ENCODE assay signal across 8 cellular contexts in genomic region chr2:240136013-240136670, GRCh38. TPM values are rescaled to one million over a fixed set of nuclear protein-coding genes. Genes with fewer than 3 reads are reported as not detected.
DNase-seq lines count a peak whose midpoint lies in the region; ATAC-seq lines count a peak whose summit lies in the region.

Gene COPS9, minus strand, starts transcription at chr2:240136305. Its CDS starts 21 bp downstream, at chr2:240136284.

- H3K4me1 Mint-ChIP-seq in CD8-positive, alpha-beta memory T cell: peaks cover 25 to 41% (median 31%) of the 10 kb centered on the region in 3 donors
- H3K4me1 Mint-ChIP-seq in activated CD8-positive, alpha-beta memory T cell treated with anti-CD3 and anti-CD28 coated beads, Interleukin-2, amount 10 ng/mL, durations not matched to agents 7 days and 5 days: peaks cover 23% of the 10 kb centered on the region

- peak within 1 kb of the TSS; percentile 64 for H3K4me3 ChIP-seq in CD8-positive, alpha-beta memory T cell (ENCODE audit: low read length)
- H3K4me3 ChIP-seq in endocrine pancreas (ENCODE audit: control insufficient read depth, insufficient read depth, low read length): peak within 1 kb of the TSS; percentile 80

- no peaks in the 10 kb centered on the region for H3K9me3 Mint-ChIP-seq in CD8-positive, alpha-beta memory T cell
- H3K9me3 Mint-ChIP-seq in activated CD8-positive, alpha-beta memory T cell treated with anti-CD3 and anti-CD28 coated beads, Interleukin-2, amount 10 ng/mL, durations not matched to agents 7 days and 5 days (ENCODE audit: low read depth): no peaks in the 10 kb centered on the region

- no peaks in the 10 kb centered on the region for H3K27me3 ChIP-seq in CD8-positive, alpha-beta memory T cell (ENCODE audit: insufficient read depth, low read length, poor library complexity, severe bottlenecking)
- no peaks in the 10 kb centered on the region for H3K27me3 ChIP-seq in endocrine pancreas (ENCODE audit: control insufficient read depth, insufficient read depth, low read length)

- peak; percentile 75 to 89 (median 79) for DNase-seq in CD8-positive, alpha-beta memory T cell
- DNase-seq in HS-27A (ENCODE audit: low read depth) (peak; percentile 23), NOMO-1 treated with dmso at 0.1 percent for 144 hours (lab: John Stamatoyannopoulos, UW; ENCODE audit: unreplicated experiment) (peak; percentile 80), mesenteric fat pad (ENCODE audit: low spot score) (peak; percentile 95)
- peak; percentile 89 for DNase-seq in activated CD8-positive, alpha-beta memory T cell treated with anti-CD3 and anti-CD28 coated beads, Interleukin-2, amount 10 ng/mL, durations not matched to agents 7 days and 5 days
- peak; percentile 79 for DNase-seq in stimulated activated CD8-positive, alpha-beta memory T cell treated with anti-CD3 and anti-CD28 coated beads, Interleukin-12 subunit alpha, Interleukin-12 subunit beta, amount 100 ng/mL, for 4 hours (ENCODE audit: low read depth)

- CTCF ChIA-PET in CD8-positive, alpha-beta memory T cell (lab: Charles Lee): no interaction called here
- CTCF ChIA-PET in activated CD8-positive, alpha-beta memory T cell treated with anti-CD3 and anti-CD28 coated beads, Interleukin-2, amount 10 ng/mL, durations not matched to agents 7 days and 5 days (lab: Charles Lee): interaction anchor here (0.9 kb wide), 1 partner anchor 8 kb away, joined by 3 read pairs; no protein-coding TSS in a partner anchor

- peak within 1 kb of the TSS; percentile 89 to 97 (median 91) for H3K4me3 Mint-ChIP-seq in CD8-positive, alpha-beta memory T cell
- peak within 1 kb of the TSS; percentile 91 for H3K4me3 Mint-ChIP-seq in activated CD8-positive, alpha-beta memory T cell treated with anti-CD3 and anti-CD28 coated beads, Interleukin-2, amount 10 ng/mL, durations not matched to agents 7 days and 5 days

- H3K4me1 ChIP-seq in CD8-positive, alpha-beta memory T cell (ENCODE audit: insufficient read depth, low read length): peaks cover 20% of the 10 kb centered on the region
- no peaks in the 10 kb centered on the region for H3K4me1 ChIP-seq in endocrine pancreas (ENCODE audit: control insufficient read depth, insufficient read depth, low read length)

- no peaks in the 10 kb centered on the region for H3K9me3 ChIP-seq in CD8-positive, alpha-beta memory T cell (ENCODE audit: low read length)
- H3K9me3 ChIP-seq in endocrine pancreas (ENCODE audit: control insufficient read depth, low read length): no peaks in the 10 kb centered on the region

- H3K36me3 ChIP-seq in CD8-positive, alpha-beta memory T cell (ENCODE audit: insufficient read depth, low read length): peaks cover 12% of the 10 kb centered on the region
- H3K36me3 ChIP-seq in endocrine pancreas (ENCODE audit: control insufficient read depth, insufficient read depth, low read length): peaks cover 2% of the 10 kb centered on the region

- peak; percentile 92 for ATAC-seq in GM19467 (IDR thresholded peaks at IDR 0.05; ENCODE audit: unreplicated experiment)
- ATAC-seq in activated CD8-positive, alpha-beta memory T cell treated with anti-CD3 and anti-CD28 coated beads, Interleukin-2, amount 10 ng/mL, durations not matched to agents 7 days and 5 days: peak; percentile 98

- peak within 1 kb of the TSS; percentile 51 for H3K27ac ChIP-seq in CD8-positive, alpha-beta memory T cell (ENCODE audit: low read depth, low read length)

- POLR2A ChIA-PET in CD8-positive, alpha-beta memory T cell (lab: Charles Lee): no interaction called here

- H3K9ac ChIP-seq in endocrine pancreas (ENCODE audit: control insufficient read depth, insufficient read depth, low read length): peak within 1 kb of the TSS; percentile 93

- H3K27me3 Mint-ChIP-seq in CD8-positive, alpha-beta memory T cell: no peaks in the 10 kb centered on the region
- H3K27me3 Mint-ChIP-seq in activated CD8-positive, alpha-beta memory T cell treated with anti-CD3 and anti-CD28 coated beads, Interleukin-2, amount 10 ng/mL, durations not matched to agents 7 days and 5 days: no peaks in the 10 kb centered on the region

- H3K27ac Mint-ChIP-seq in CD8-positive, alpha-beta memory T cell: peak within 1 kb of the TSS; percentile 19 to 96 (median 88)
- H3K27ac Mint-ChIP-seq in activated CD8-positive, alpha-beta memory T cell treated with anti-CD3 and anti-CD28 coated beads, Interleukin-2, amount 10 ng/mL, durations not matched to agents 7 days and 5 days: peak within 1 kb of the TSS; percentile 77

- peaks cover 0 to 39% (median 7%) of the 10 kb centered on the region in 3 donors for H3K36me3 Mint-ChIP-seq in CD8-positive, alpha-beta memory T cell
- peaks cover 6% of the 10 kb centered on the region for H3K36me3 Mint-ChIP-seq in activated CD8-positive, alpha-beta memory T cell treated with anti-CD3 and anti-CD28 coated beads, Interleukin-2, amount 10 ng/mL, durations not matched to agents 7 days and 5 days

RNA-seq across cellular contexts. Expression of gene COPS9, which starts in this region (rescaled TPM):
- total RNA-seq in CD8-positive, alpha-beta memory T cell: 100 to 1,000 TPM; 186 to 189 TPM
- 331 TPM for polyA plus RNA-seq in CD8-positive, alpha-beta memory T cell
- total RNA-seq in activated CD8-positive, alpha-beta memory T cell treated with anti-CD3 and anti-CD28 coated beads, Interleukin-2, amount 10 ng/mL, durations not matched to agents 7 days and 5 days: 100 to 1,000 TPM in 1 of 2 experiments, 10 to 100 TPM in 1; 80.4 to 112 TPM
- 118 TPM for total RNA-seq in mesenteric fat pad

Comparison
In these comparisons a context has a peak if more than half of its experiments do, and no peak if none do; other contexts are left out.
1. Peak in every context shown above with its lines: DNase-seq, ATAC-seq, H3K4me3 ChIP-seq and H3K27ac ChIP-seq.
2. DNase-seq: peak in every context shown above with its lines; median percentile 95 in mesenteric fat pad; 89 in activated CD8-positive, alpha-beta memory T cell treated with anti-CD3 and anti-CD28 coated beads, Interleukin-2, amount 10 ng/mL, durations not matched to agents 7 days and 5 days; 80 in NOMO-1 treated with dmso at 0.1 percent for 144 hours; 79 in CD8-positive, alpha-beta memory T cell; 79 in stimulated activated CD8-positive, alpha-beta memory T cell treated with anti-CD3 and anti-CD28 coated beads, Interleukin-12 subunit alpha, Interleukin-12 subunit beta, amount 100 ng/mL, for 4 hours; 23 in HS-27A.